ENCODE assay signal across 2 cellular contexts in the genomic region with DNA sequence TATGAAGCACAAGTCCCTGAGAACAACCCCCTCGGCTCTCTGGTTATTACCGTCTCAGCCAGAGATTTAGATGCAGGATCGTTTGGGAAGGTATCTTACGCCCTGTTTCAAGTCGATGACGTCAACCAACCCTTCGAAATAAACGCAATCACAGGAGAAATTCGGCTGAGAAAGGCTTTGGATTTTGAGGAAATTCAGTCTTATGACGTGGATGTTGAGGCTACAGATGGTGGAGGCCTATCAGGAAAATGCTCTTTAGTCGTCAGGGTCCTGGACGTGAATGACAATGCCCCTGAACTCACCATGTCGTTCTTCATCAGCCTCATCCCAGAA.
TF ChIP-seq lines count a peak whose summit lies in the region.

No MANE protein-coding gene starts in this region.

TF ChIP-seq in A549, 52 proteins besides CTCF, POLR2A, EP300 and RAD21:
- TF ChIP-seq RNF2 (IDR thresholded peaks at IDR 0.05; ENCODE audit: borderline replicate concordance, low read depth) = no peak
- no peak for TF ChIP-seq USF2 (IDR thresholded peaks at IDR 0.05)

TF ChIP-seq in IMR-90, 13 proteins besides CTCF, POLR2A, EP300 and RAD21:
- TF ChIP-seq MXI1 (IDR thresholded peaks at IDR 0.05; ENCODE audit: borderline replicate concordance, low read depth, low read length) (no peak), CHD1 (IDR thresholded peaks at IDR 0.05; ENCODE audit: low read depth, low read length) (no peak), MAZ (IDR thresholded peaks at IDR 0.05; ENCODE audit: borderline replicate concordance, low read depth, low read length) (no peak), BHLHE40 (IDR thresholded peaks at IDR 0.05; ENCODE audit: low read depth, low read length) (no peak), RFX5 (IDR thresholded peaks at IDR 0.05; ENCODE audit: low read depth, low read length) (no peak), SMC3 (IDR thresholded peaks at IDR 0.05; ENCODE audit: low read depth, low read length) (no peak), MAFK (IDR thresholded peaks at IDR 0.05; ENCODE audit: low read depth, low read length) (no peak), NFE2L2 (IDR thresholded peaks at IDR 0.05; ENCODE audit: low read depth, low read length) (no peak), RCOR1 (IDR thresholded peaks at IDR 0.05; ENCODE audit: insufficient replicate concordance, low read length) (no peak)
- TF ChIP-seq, protein P1, sequence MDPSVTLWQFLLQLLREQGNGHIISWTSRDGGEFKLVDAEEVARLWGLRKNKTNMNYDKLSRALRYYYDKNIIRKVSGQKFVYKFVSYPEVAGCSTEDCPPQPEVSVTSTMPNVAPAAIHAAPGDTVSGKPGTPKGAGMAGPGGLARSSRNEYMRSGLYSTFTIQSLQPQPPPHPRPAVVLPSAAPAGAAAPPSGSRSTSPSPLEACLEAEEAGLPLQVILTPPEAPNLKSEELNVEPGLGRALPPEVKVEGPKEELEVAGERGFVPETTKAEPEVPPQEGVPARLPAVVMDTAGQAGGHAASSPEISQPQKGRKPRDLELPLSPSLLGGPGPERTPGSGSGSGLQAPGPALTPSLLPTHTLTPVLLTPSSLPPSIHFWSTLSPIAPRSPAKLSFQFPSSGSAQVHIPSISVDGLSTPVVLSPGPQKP (IDR thresholded peaks at IDR 0.05; ENCODE audit: borderline replicate concordance, low read depth, low read length) = no peak
